8 cellular contexts compared by ENCODE assay signal in the genomic region with DNA sequence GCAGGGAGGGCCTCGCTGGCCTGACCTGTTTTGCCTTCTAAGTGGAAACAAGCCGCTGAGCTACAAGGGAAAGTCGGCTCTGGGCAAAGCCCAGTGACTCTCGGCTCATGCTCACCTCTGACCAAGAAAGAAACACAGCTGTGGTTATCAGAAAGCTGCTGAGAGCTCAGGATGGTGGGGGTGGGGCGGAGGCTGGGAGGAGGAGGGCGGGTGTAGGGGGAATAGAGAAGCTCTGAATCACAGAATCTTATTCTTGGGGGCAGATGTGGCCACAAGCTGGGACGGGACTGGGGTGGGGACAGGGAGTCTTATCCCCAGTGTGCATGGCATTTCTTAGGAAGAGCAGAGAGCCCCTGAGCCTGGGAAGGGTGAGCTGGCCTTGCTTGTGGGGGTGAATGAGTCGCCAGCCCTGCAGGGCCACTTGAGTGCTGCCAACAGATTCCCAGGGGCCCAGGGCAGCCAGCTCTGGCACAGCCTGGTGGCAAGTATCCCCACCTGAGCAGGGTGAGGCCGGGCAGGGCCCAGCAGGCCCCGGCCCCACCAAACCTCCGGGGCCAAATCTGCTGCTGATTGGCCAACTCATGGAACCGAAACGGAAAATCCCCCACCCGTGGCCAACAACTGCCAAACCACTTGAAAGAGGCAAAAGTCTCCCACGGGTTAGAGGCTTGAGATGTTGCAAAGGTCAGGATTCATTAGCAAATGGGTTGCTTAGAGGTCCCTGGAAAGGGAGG.
A peak's percentile ranks its signal among the peaks of the same experiment; 100 is the strongest.
DNase-seq lines count a peak whose midpoint lies in the region; ATAC-seq, FAIRE-seq and TF ChIP-seq lines count a peak whose summit lies in the region.

No MANE protein-coding gene starts in this region.

- peaks cover 4% of the 10 kb centered on the region for H3K36me3 Mint-ChIP-seq in T-helper 1 cell treated with Interleukin-12 subunit alpha and Interleukin-12 subunit beta and Interleukin-4 antibody, amounts not matched to agents 30 μg/mL and 1 μg/mL, for 36 hours (ENCODE audit: low read depth)

- no peak for TF ChIP-seq RAD21 in K562 (CRISPR knock-in tag; conservative IDR thresholded peaks at IDR 0.05 in 1 of 2, IDR thresholded peaks at IDR 0.05 in 1 of 2)

- DNase-seq in activated CD4-positive, alpha-beta T cell treated with anti-CD3 and anti-CD28 coated beads for 24 hours (ENCODE audit: low read depth in 2 of 2) = peak; percentile 51 to 66
- no peak for DNase-seq in activated CD4-positive, alpha-beta T cell treated with anti-CD3 and anti-CD28 coated beads for 1 hour
- peak in 2 of 4 experiments; percentile 61 to 64 for DNase-seq in K562 (ENCODE audit: extremely low read depth in 1 of 4, low spot score in 3 of 4)
- no peak for DNase-seq in right lobe of liver
- DNase-seq in stimulated activated CD8-positive, alpha-beta memory T cell treated with anti-CD3 and anti-CD28 coated beads, Interleukin-2, amount 100 ng/mL, for 48 hours (ENCODE audit: low read depth in 2 of 2) = peak; percentile 69
- DNase-seq in NCI-H526 treated with DMSO at 0.1 percent for 48 hours (lab: John Stamatoyannopoulos, UW) = no peak

- H3K9ac ChIP-seq in K562 (ENCODE audit: insufficient read depth in 1 of 2, low read depth in 2 of 2, low read length in 2 of 2) = peak overlapping the region in 1 of 2 experiments; percentile 77; a peak in 2 of 4 replicates

- peaks cover 20% of the 10 kb centered on the region for H3K27me3 Mint-ChIP-seq in T-helper 1 cell treated with Interleukin-12 subunit alpha and Interleukin-12 subunit beta and Interleukin-4 antibody, amounts not matched to agents 30 μg/mL and 1 μg/mL, for 36 hours (ENCODE audit: low read depth)

- H3K4me2 ChIP-seq in K562 (ENCODE audit: insufficient read depth, low read length) = no peak overlapping the region

- WGBS in K562 (ENCODE audit: insufficient coverage, low coverage, missing lambda C conversion rate) = 5% methylated on average over 14 of the region's 15 CpGs
- 66% methylated on average over 7 of the region's 15 CpGs for WGBS in right lobe of liver (ENCODE audit: insufficient coverage, low coverage, low lambda C conversion rate, missing lambda C conversion rate)

- H2AFZ ChIP-seq in K562 (ENCODE audit: low read depth, low read length) = no peak overlapping the region

- H3K4me1 Mint-ChIP-seq in T-helper 1 cell treated with Interleukin-12 subunit alpha and Interleukin-12 subunit beta and Interleukin-4 antibody, amounts not matched to agents 30 μg/mL and 1 μg/mL, for 36 hours (ENCODE audit: low read depth) = peaks cover 53% of the 10 kb centered on the region

- peak overlapping the region; percentile 80 for H3K27ac Mint-ChIP-seq in T-helper 1 cell treated with Interleukin-12 subunit alpha and Interleukin-12 subunit beta and Interleukin-4 antibody, amounts not matched to agents 30 μg/mL and 1 μg/mL, for 36 hours

- H3K9me3 Mint-ChIP-seq in T-helper 1 cell treated with Interleukin-12 subunit alpha and Interleukin-12 subunit beta and Interleukin-4 antibody, amounts not matched to agents 30 μg/mL and 1 μg/mL, for 36 hours = peaks cover 5% of the 10 kb centered on the region

- H3K4me1 ChIP-seq in K562 (replicated peaks in 1 of 2; ENCODE audit: control insufficient read depth in 2 of 2, insufficient read depth in 2 of 2, low read length in 2 of 2) (peaks cover 0 to 17% of the 10 kb centered on the region in 2 experiments; a peak in 3 of 5 replicates), right lobe of liver (no peaks in the 10 kb centered on the region)

- BruUV-seq in K562 (replicated peaks; lab: Mats Ljungman, UMichigan) = no TSS peak

- no peak for TF ChIP-seq EP300 in K562 (IDR thresholded peaks at IDR 0.05; ENCODE audit: low read length)

- intact Hi-C loops in K562 (cut with micrococcal nuclease) = no loop called here
- intact Hi-C loops in right lobe of liver (cut with DNase I) = no loop called here

- H3K4me3 Mint-ChIP-seq in T-helper 1 cell treated with Interleukin-12 subunit alpha and Interleukin-12 subunit beta and Interleukin-4 antibody, amounts not matched to agents 30 μg/mL and 1 μg/mL, for 36 hours = peak overlapping the region; percentile 44

- H3K4me3 ChIP-seq in K562 = no peak overlapping the region
- no peak overlapping the region for H3K4me3 ChIP-seq in right lobe of liver

- FAIRE-seq in K562 (lab: Jason Lieb, UNC) = peak; percentile 11

- H3K36me3 ChIP-seq in K562 (ENCODE audit: control insufficient read depth, insufficient read depth, low read length) = no peaks in the 10 kb centered on the region; the same call in 2 of the 3 replicates
- no peaks in the 10 kb centered on the region for H3K36me3 ChIP-seq in right lobe of liver

- H3K27me3 ChIP-seq in K562 (ENCODE audit: control insufficient read depth in 2 of 2, insufficient read depth in 2 of 2, low read length in 2 of 2) (peaks cover 26 to 51% of the 10 kb centered on the region in 2 experiments; a peak in 4 of 5 replicates), right lobe of liver (no peaks in the 10 kb centered on the region)

- ATAC-seq in HG03139 (IDR thresholded peaks at IDR 0.05; ENCODE audit: unreplicated experiment) (peak; percentile 66), K562 (peak; percentile 80), right lobe of liver (peak; percentile 24 to 62 (median 36))

- CTCF ChIA-PET in K562 (lab: Yijun Ruan, JAX; ENCODE audit: low intra/inter-chr PET ratio) = no interaction called here

- no peaks in the 10 kb centered on the region; the same call in 1 of the 2 replicates for H4K20me1 ChIP-seq in K562 (replicated peaks; ENCODE audit: control insufficient read depth, insufficient read depth, low read length)

- TF ChIP-seq POLR2A in K562 (conservative IDR thresholded peaks at IDR 0.05) (no peak), right lobe of liver (IDR thresholded peaks at IDR 0.05) (no peak)

- POLR2A ChIA-PET in K562 (lab: Yijun Ruan, JAX) = interaction anchor here (0.8 to 1.1 kb wide), 4 partner anchors 9 to 25 kb away, joined by 3 to 5 read pairs (median 4); no protein-coding TSS in a partner anchor

- H3K79me2 ChIP-seq in K562 (ENCODE audit: control insufficient read depth, insufficient read depth, low read length) = no peaks in the 10 kb centered on the region

- in situ Hi-C loops in K562 (cut with MboI) = no loop called here

- TF ChIP-seq CTCF in K562 (IDR thresholded peaks at IDR 0.05 in 2 of 3, conservative IDR thresholded peaks at IDR 0.05 in 1 of 3; ENCODE audit: insufficient read depth in 2 of 3, low read depth in 1 of 3, low read length in 3 of 3) (no peak), right lobe of liver (IDR thresholded peaks at IDR 0.05) (no peak)

- H3K9me3 ChIP-seq in K562 (replicated peaks; ENCODE audit: control insufficient read depth, insufficient read depth, low read depth, low read length) = no peaks in the 10 kb centered on the region
- no peaks in the 10 kb centered on the region for H3K9me3 ChIP-seq in right lobe of liver

- H3K27ac ChIP-seq in K562 (ENCODE audit: extremely low read depth, low read depth, low read length) (no peak overlapping the region), right lobe of liver (peak overlapping the region in 1 of 3 donors; percentile 38)

- H3K9me1 ChIP-seq in K562 (ENCODE audit: control insufficient read depth, insufficient read depth, low read length) = peaks cover 3% of the 10 kb centered on the region

TF ChIP-seq in K562, 482 proteins besides CTCF, POLR2A, EP300 and RAD21:
- TF ChIP-seq, protein P1, sequence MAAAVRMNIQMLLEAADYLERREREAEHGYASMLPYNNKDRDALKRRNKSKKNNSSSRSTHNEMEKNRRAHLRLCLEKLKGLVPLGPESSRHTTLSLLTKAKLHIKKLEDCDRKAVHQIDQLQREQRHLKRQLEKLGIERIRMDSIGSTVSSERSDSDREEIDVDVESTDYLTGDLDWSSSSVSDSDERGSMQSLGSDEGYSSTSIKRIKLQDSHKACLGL (CRISPR knock-in tag; IDR thresholded peaks at IDR 0.05; ENCODE audit: borderline replicate concordance, poor library complexity, severe bottlenecking) = no peak
- TF ChIP-seq, protein P2, sequence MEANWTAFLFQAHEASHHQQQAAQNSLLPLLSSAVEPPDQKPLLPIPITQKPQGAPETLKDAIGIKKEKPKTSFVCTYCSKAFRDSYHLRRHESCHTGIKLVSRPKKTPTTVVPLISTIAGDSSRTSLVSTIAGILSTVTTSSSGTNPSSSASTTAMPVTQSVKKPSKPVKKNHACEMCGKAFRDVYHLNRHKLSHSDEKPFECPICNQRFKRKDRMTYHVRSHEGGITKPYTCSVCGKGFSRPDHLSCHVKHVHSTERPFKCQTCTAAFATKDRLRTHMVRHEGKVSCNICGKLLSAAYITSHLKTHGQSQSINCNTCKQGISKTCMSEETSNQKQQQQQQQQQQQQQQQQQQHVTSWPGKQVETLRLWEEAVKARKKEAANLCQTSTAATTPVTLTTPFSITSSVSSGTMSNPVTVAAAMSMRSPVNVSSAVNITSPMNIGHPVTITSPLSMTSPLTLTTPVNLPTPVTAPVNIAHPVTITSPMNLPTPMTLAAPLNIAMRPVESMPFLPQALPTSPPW (CRISPR knock-in tag; IDR thresholded peaks at IDR 0.05) = peak; percentile 65
TF ChIP-seq in K562: peak in this region for 1.

Comparison
In these comparisons a context has a peak if more than half of its experiments do, and no peak if none do; other contexts are left out.
1. DNase-seq: peak in activated CD4-positive, alpha-beta T cell treated with anti-CD3 and anti-CD28 coated beads for 24 hours (2 of 2) and stimulated activated CD8-positive, alpha-beta memory T cell treated with anti-CD3 and anti-CD28 coated beads, Interleukin-2, amount 100 ng/mL, for 48 hours (2 of 2); none in activated CD4-positive, alpha-beta T cell treated with anti-CD3 and anti-CD28 coated beads for 1 hour (single experiment), right lobe of liver (0 of 3) and NCI-H526 treated with DMSO at 0.1 percent for 48 hours (single experiment).
2. Peak in every context shown above with its lines, with median percentiles within 50 percentile points of each other: ATAC-seq.